4 cellular contexts compared by ENCODE assay signal in genomic region chr12:20384841-20385240, GRCh38. TPM values are rescaled to one million over a fixed set of nuclear protein-coding genes. Genes with fewer than 3 reads are reported as not detected.
"Had no signal": no experiment of that assay in that cellular context is flagged by ENCODE, and none has a peak within 500 bp of the region (broad histone marks: within the 10 kb centered on the region; RNA-seq: fewer than 3 reads in every experiment).

No MANE protein-coding gene starts in this region.

RNA-seq across cellular contexts. Expression of gene PDE3A, which starts 16.5 kb away (rescaled TPM):
- total RNA-seq: activated B cell treated with CpG ODN at 0.5 μM for 24 hours; activated CD8-positive, alpha-beta T cell treated with anti-CD3 and anti-CD28 coated beads for 36 hours; activated T-helper 17 cell treated with anti-CD3 and anti-CD28 coated beads, Interleukin-2, amount 50 U/mL, for 72 hours; foreskin keratinocyte had no signal
- polyA plus RNA-seq: foreskin keratinocyte had no signal
